In the genomic region with DNA sequence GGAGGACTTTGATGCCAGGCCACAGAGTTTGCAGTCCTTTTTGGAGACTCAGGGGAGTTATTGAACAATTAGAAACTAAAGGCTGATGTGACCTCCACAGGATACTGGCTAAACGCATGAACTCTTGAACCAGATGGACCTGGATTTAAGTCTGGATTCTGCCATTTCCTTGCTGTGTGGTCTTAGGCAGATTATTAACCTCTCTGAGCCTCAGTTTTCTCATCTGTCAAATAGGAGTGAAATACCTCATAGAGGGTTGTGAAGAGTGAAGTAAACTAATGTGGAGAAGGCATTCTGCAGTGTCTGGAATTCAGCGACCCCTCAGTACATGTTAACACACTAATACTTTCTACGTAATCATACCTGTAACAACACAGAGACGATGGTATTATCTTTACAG, we compare ENCODE assay signal across 15 cellular contexts.
A peak's percentile ranks its signal among the peaks of the same experiment; 100 is the strongest.
DNase-seq lines count a peak whose midpoint lies in the region; ATAC-seq, FAIRE-seq and TF ChIP-seq lines count a peak whose summit lies in the region.
"Had no signal": no experiment of that assay in that cellular context is flagged by ENCODE, and none has a peak within 500 bp of the region (broad histone marks: within the 10 kb centered on the region; RNA-seq: fewer than 3 reads in every experiment).

No MANE protein-coding gene starts in this region.

- TF ChIP-seq RAD21 in K562 (CRISPR knock-in tag; conservative IDR thresholded peaks at IDR 0.05 in 1 of 2, IDR thresholded peaks at IDR 0.05 in 1 of 2), result no peak

- CTCF ChIA-PET in K562 (lab: Yijun Ruan, JAX; ENCODE audit: low intra/inter-chr PET ratio), result no interaction called here

- intact Hi-C loops in K562 (cut with micrococcal nuclease) (no loop called here), esophagus muscularis mucosa (cut with DNase I) (no loop called here), CD14-positive monocyte (cut with micrococcal nuclease) (no loop called here), Right ventricle myocardium superior (cut with DNase I) (no loop called here)

- no peak for TF ChIP-seq EP300 in K562 (IDR thresholded peaks at IDR 0.05; ENCODE audit: low read length)
- TF ChIP-seq EP300 in esophagus muscularis mucosa (IDR thresholded peaks at IDR 0.05), result no peak

- H3K79me2 ChIP-seq in K562 (ENCODE audit: control insufficient read depth, insufficient read depth, low read length), result peaks cover 92% of the 10 kb centered on the region

- in situ Hi-C loops in K562 (cut with MboI), result no loop called here

- WGBS in K562 (ENCODE audit: insufficient coverage, low coverage, missing lambda C conversion rate), result 93% methylated on average over 4 of the region's 4 CpGs
- 86% methylated on average over 4 of the region's 4 CpGs for WGBS in esophagus muscularis mucosa

- no peak for TF ChIP-seq CTCF in K562 (IDR thresholded peaks at IDR 0.05 in 2 of 3, conservative IDR thresholded peaks at IDR 0.05 in 1 of 3; ENCODE audit: insufficient read depth in 2 of 3, low read depth in 1 of 3, low read length in 3 of 3)
- no peak for TF ChIP-seq CTCF in esophagus muscularis mucosa (IDR thresholded peaks at IDR 0.05)
- TF ChIP-seq CTCF in CD14-positive monocyte (IDR thresholded peaks at IDR 0.05), result no peak

- H3K36me3 ChIP-seq in K562 (ENCODE audit: control insufficient read depth, insufficient read depth, low read length), result peaks cover 63% of the 10 kb centered on the region
- H3K36me3 ChIP-seq in esophagus muscularis mucosa, result no peaks in the 10 kb centered on the region
- H3K36me3 ChIP-seq: BE2C had no signal

- no peak for FAIRE-seq in K562 (lab: Jason Lieb, UNC)
- FAIRE-seq: A204.1 had no signal

- ATAC-seq in K562 (no peak), GM21529 (IDR thresholded peaks at IDR 0.05; ENCODE audit: unreplicated experiment) (no peak), HG02642 (IDR thresholded peaks at IDR 0.05; ENCODE audit: poor library complexity, unreplicated experiment) (no peak), Right ventricle myocardium superior (ENCODE audit: poor library complexity) (no peak)
- ATAC-seq: GM23338 had no signal

- H3K4me2 ChIP-seq in K562 (ENCODE audit: insufficient read depth, low read length), result no peak overlapping the region
- H3K4me2 ChIP-seq: GM23338 had no signal

- H3K9me3 Mint-ChIP-seq in IgD-negative memory B cell (peaks cover 0 to 3% (median 0%) of the 10 kb centered on the region in 3 donors), CD14-positive monocyte (peaks cover 0 to 5% (median 0%) of the 10 kb centered on the region in 7 donors)
- H3K9me3 Mint-ChIP-seq: CD8-positive, alpha-beta memory T cell; GM23338; H9 had no signal

- POLR2A ChIA-PET in K562 (lab: Yijun Ruan, JAX), result interaction anchor here (1.0 to 1.5 kb wide), 3 partner anchors 10 to 26 kb away, joined by 3 to 5 read pairs (median 3); no protein-coding TSS in a partner anchor

- no peak for TF ChIP-seq POLR2A in K562 (conservative IDR thresholded peaks at IDR 0.05)
- TF ChIP-seq POLR2A in esophagus muscularis mucosa (IDR thresholded peaks at IDR 0.05; ENCODE audit: low read depth), result no peak

- H3K4me1 Mint-ChIP-seq in IgD-negative memory B cell, result peaks cover 53 to 71% (median 70%) of the 10 kb centered on the region in 3 donors
- H3K4me1 Mint-ChIP-seq in CD14-positive monocyte, result peaks cover 34% of the 10 kb centered on the region
- H3K4me1 Mint-ChIP-seq: GM23338, H9 had no signal

- no peak overlapping the region for H3K9ac ChIP-seq in K562 (ENCODE audit: insufficient read depth in 1 of 2, low read depth in 2 of 2, low read length in 2 of 2)

- H3K9me3 ChIP-seq in K562 (replicated peaks; ENCODE audit: control insufficient read depth, insufficient read depth, low read depth, low read length), result no peaks in the 10 kb centered on the region
- H3K9me3 ChIP-seq in esophagus muscularis mucosa, result no peaks in the 10 kb centered on the region
- H3K9me3 ChIP-seq: BE2C, Caco-2 had no signal

- no TSS peak for BruUV-seq in K562 (replicated peaks; lab: Mats Ljungman, UMichigan)

- H3K27me3 Mint-ChIP-seq in IgD-negative memory B cell (no peaks in the 10 kb centered on the region), CD14-positive monocyte (ENCODE audit: low read depth in 3 of 3) (peaks cover 0 to 2% (median 2%) of the 10 kb centered on the region in 3 donors)
- H3K27me3 Mint-ChIP-seq: CD8-positive, alpha-beta memory T cell had no signal

- DNase-seq in K562 (ENCODE audit: extremely low read depth in 1 of 4, low spot score in 3 of 4), result no peak
- peak; percentile 39 for DNase-seq in esophagus muscularis mucosa (ENCODE audit: extremely low spot score)
- no peak for DNase-seq in CD14-positive monocyte (ENCODE audit: low spot score)
- DNase-seq in Right ventricle myocardium superior, result no peak
- DNase-seq: BE2C; Caco-2; CD8-positive, alpha-beta memory T cell; GF-D8; H9 had no signal

- no peak overlapping the region for H3K4me3 Mint-ChIP-seq in IgD-negative memory B cell
- H3K4me3 Mint-ChIP-seq in CD14-positive monocyte, result no peak overlapping the region
- H3K4me3 Mint-ChIP-seq: CD8-positive, alpha-beta memory T cell; GM23338; H9 had no signal

- H3K4me3 ChIP-seq in K562 (no peak overlapping the region), esophagus muscularis mucosa (no peak overlapping the region)
- H3K4me3 ChIP-seq: GM23338 had no signal

- H3K27me3 ChIP-seq in K562 (ENCODE audit: control insufficient read depth in 2 of 2, insufficient read depth in 2 of 2, low read length in 2 of 2), result no peaks in the 10 kb centered on the region
- H3K27me3 ChIP-seq in esophagus muscularis mucosa, result no peaks in the 10 kb centered on the region
- H3K27me3 ChIP-seq: BE2C had no signal

- H4K20me1 ChIP-seq in K562 (replicated peaks; ENCODE audit: control insufficient read depth, insufficient read depth, low read length), result peaks cover 26% of the 10 kb centered on the region

- no peaks in the 10 kb centered on the region for H3K9me1 ChIP-seq in K562 (ENCODE audit: control insufficient read depth, insufficient read depth, low read length)

- H3K36me3 Mint-ChIP-seq in IgD-negative memory B cell, result peaks cover 9% of the 10 kb centered on the region
- peaks cover 26 to 39% of the 10 kb centered on the region in 2 donors for H3K36me3 Mint-ChIP-seq in CD14-positive monocyte

- H3K27ac Mint-ChIP-seq in IgD-negative memory B cell (peak overlapping the region; percentile 25 to 51 (median 28)), CD14-positive monocyte (peak overlapping the region in 1 of 7 donors; percentile 30)
- H3K27ac Mint-ChIP-seq: GM23338, H9 had no signal

- H2AFZ ChIP-seq in K562 (ENCODE audit: low read depth, low read length), result no peak overlapping the region
- H2AFZ ChIP-seq: GM23338 had no signal

- H3K27ac ChIP-seq in K562 (ENCODE audit: extremely low read depth, low read depth, low read length) (no peak overlapping the region), esophagus muscularis mucosa (replicated peaks in 1 of 4) (no peak overlapping the region)
- H3K27ac ChIP-seq: C4-2B had no signal

- H3K4me1 ChIP-seq in K562 (replicated peaks in 1 of 2; ENCODE audit: control insufficient read depth in 2 of 2, insufficient read depth in 2 of 2, low read length in 2 of 2), result peaks cover 0 to 2% of the 10 kb centered on the region in 2 experiments; a peak in 2 of 5 replicates
- no peaks in the 10 kb centered on the region for H3K4me1 ChIP-seq in esophagus muscularis mucosa
- H3K4me1 ChIP-seq: BE2C, Caco-2 had no signal

TF ChIP-seq in K562, 482 proteins besides CTCF, POLR2A, EP300 and RAD21 (continues in another document):
- TF ChIP-seq RBM25 (IDR thresholded peaks at IDR 0.05; ENCODE audit: low read depth, low read length, severe bottlenecking) (peak; percentile 98), RHOXF2B (CRISPR knock-in tag; conservative IDR thresholded peaks at IDR 0.05) (no peak), POLR2AphosphoS2 (IDR thresholded peaks at IDR 0.05; ENCODE audit: low read length) (0 out of 2 replicates have a peak, but pooled peaks have one; percentile 45), BHLHE40 (IDR thresholded peaks at IDR 0.05; ENCODE audit: low read length) (no peak), HDAC1 (IDR thresholded peaks at IDR 0.05) (no peak), RCOR1 (IDR thresholded peaks at IDR 0.05; ENCODE audit: borderline replicate concordance in 1 of 2, low read depth in 2 of 2, low read length in 2 of 2) (0 out of 4 replicates have a peak, but pooled peaks of 1 of the 2 experiments have one; percentile 46), ZNF79 (CRISPR knock-in tag; IDR thresholded peaks at IDR 0.05; ENCODE audit: low read depth) (no peak), MEF2D (tag; conservative IDR thresholded peaks at IDR 0.05; ENCODE audit: low read depth) (no peak), FOSL1 (tag; conservative IDR thresholded peaks at IDR 0.05) (no peak), BCOR (IDR thresholded peaks at IDR 0.05) (peak; percentile 86), TAF1 (IDR thresholded peaks at IDR 0.05; ENCODE audit: control insufficient read depth, extremely low read depth, insufficient read depth, low read length, severe bottlenecking) (no peak), NONO (IDR thresholded peaks at IDR 0.05; ENCODE audit: low read depth in 2 of 2, low read length in 1 of 2) (no peak), SIX5 (IDR thresholded peaks at IDR 0.05; ENCODE audit: borderline replicate concordance in 1 of 2, insufficient read depth in 1 of 2, low read depth in 1 of 2, low read length in 2 of 2) (no peak), FOXA1 (IDR thresholded peaks at IDR 0.05; ENCODE audit: borderline replicate concordance) (no peak), HDAC2 (IDR thresholded peaks at IDR 0.05) (peak; percentile 49; the same call in 1 of the 2 replicates), ZNF184 (CRISPR knock-in tag; IDR thresholded peaks at IDR 0.05) (no peak), ARID2 (IDR thresholded peaks at IDR 0.05) (no peak), ZNF76 (CRISPR knock-in tag; IDR thresholded peaks at IDR 0.05; ENCODE audit: borderline replicate concordance) (no peak), ZNF175 (CRISPR knock-in tag; IDR thresholded peaks at IDR 0.05; ENCODE audit: low read depth) (no peak), GABPB2 (CRISPR knock-in tag; conservative IDR thresholded peaks at IDR 0.05) (no peak), SRSF1 (IDR thresholded peaks at IDR 0.05; ENCODE audit: low read depth, low read length) (no peak)
- TF ChIP-seq, protein P1, sequence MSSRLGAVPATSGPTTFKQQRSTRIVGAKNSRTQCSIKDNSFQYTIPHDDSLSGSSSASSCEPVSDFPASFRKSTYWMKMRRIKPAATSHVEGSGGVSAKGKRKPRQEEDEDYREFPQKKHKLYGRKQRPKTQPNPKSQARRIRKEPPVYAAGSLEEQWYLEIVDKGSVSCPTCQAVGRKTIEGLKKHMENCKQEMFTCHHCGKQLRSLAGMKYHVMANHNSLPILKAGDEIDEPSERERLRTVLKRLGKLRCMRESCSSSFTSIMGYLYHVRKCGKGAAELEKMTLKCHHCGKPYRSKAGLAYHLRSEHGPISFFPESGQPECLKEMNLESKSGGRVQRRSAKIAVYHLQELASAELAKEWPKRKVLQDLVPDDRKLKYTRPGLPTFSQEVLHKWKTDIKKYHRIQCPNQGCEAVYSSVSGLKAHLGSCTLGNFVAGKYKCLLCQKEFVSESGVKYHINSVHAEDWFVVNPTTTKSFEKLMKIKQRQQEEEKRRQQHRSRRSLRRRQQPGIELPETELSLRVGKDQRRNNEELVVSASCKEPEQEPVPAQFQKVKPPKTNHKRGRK (tag; IDR thresholded peaks at IDR 0.05), result no peak
